ENCODE assay signal across 28 cellular contexts in genomic region chr1:162641128-162641527, GRCh38.
"Had no signal": no experiment of that assay in that cellular context is flagged by ENCODE, and none has a peak within 500 bp of the region (broad histone marks: within the 10 kb centered on the region; RNA-seq: fewer than 3 reads in every experiment).

No MANE protein-coding gene starts in this region.

- H3K79me2 ChIP-seq: parathyroid adenoma had no signal

- H3K4me2 ChIP-seq: neural progenitor cell had no signal

- H3K9me3 ChIP-seq: ovary, psoas muscle, right lobe of liver, sigmoid colon, stomach, thoracic aorta, thyroid gland, tibial nerve, upper lobe of right lung, uterus had no signal

- H3K27me3 Mint-ChIP-seq: progenitor cell of endocrine pancreas, type B pancreatic cell had no signal

- H3K4me3 ChIP-seq: neural progenitor cell, ovary, psoas muscle, right lobe of liver, sigmoid colon, stomach, thoracic aorta, thyroid gland, tibial nerve, upper lobe of right lung, uterus had no signal

- H3K9me3 Mint-ChIP-seq: natural killer cell; nephron; neural progenitor cell; stimulated activated effector memory CD8-positive, alpha-beta T cell treated with anti-CD3 and anti-CD28 coated beads, Interleukin-12 subunit alpha, Interleukin-12 subunit beta, amount 100 ng/mL, for 72 hours; stimulated activated naive B cell treated with anti-CD40 and anti-IgM and Interleukin-4, amounts not matched to agents 10 μg/mL and 1 μg/mL and 100 μg/mL, for 72 hours; stimulated activated naive CD8-positive, alpha-beta T cell treated with anti-CD3 and anti-CD28 coated beads, Interleukin-15, Interleukin-2, amounts not matched to agents 100 ng/mL and 50 ng/mL, for 24 hours; type B pancreatic cell had no signal

- DNase-seq: natural killer cell; occipital lobe; ovary; posterior cingulate gyrus; psoas muscle; right cardiac atrium; right lobe of liver; sigmoid colon; small intestine; stimulated activated CD4-positive, alpha-beta T cell treated with anti-CD3 and anti-CD28 coated beads, Interleukin-15, amount 100 ng/mL, for 24 hours; stimulated activated CD4-positive, alpha-beta T cell treated with anti-CD3 and anti-CD28 coated beads, Interleukin-2, amount 100 ng/mL, for 24 hours; stimulated activated CD4-positive, alpha-beta T cell treated with anti-CD3 and anti-CD28 coated beads, Interleukin-2, amount 100 ng/mL, for 48 hours; stimulated activated CD4-positive, alpha-beta T cell treated with anti-CD3 and anti-CD28 coated beads, Interleukin-4, amount 100 ng/mL, for 24 hours; stimulated activated naive B cell treated with anti-CD40 and anti-IgM and Interleukin-4, amounts not matched to agents 10 μg/mL and 1 μg/mL and 100 μg/mL, for 72 hours; stimulated activated naive CD4-positive, alpha-beta T cell treated with Interleukin-2 at 50 U/mL for 16 hours; stomach; thyroid gland; upper lobe of right lung; uterus had no signal

- H3K4me1 Mint-ChIP-seq: natural killer cell; neural progenitor cell; stimulated activated effector memory CD8-positive, alpha-beta T cell treated with anti-CD3 and anti-CD28 coated beads, Interleukin-12 subunit alpha, Interleukin-12 subunit beta, amount 100 ng/mL, for 72 hours had no signal

- ATAC-seq: natural killer cell; psoas muscle; right cardiac atrium; right lobe of liver; stimulated activated effector memory CD8-positive, alpha-beta T cell treated with anti-CD3 and anti-CD28 coated beads, Interleukin-12 subunit alpha, Interleukin-12 subunit beta, amount 100 ng/mL, for 72 hours; stimulated activated naive B cell treated with anti-CD40 and anti-IgM and Interleukin-4, amounts not matched to agents 10 μg/mL and 1 μg/mL and 100 μg/mL, for 72 hours; upper lobe of right lung had no signal

- FAIRE-seq: small intestine had no signal

- H3K4me3 Mint-ChIP-seq: natural killer cell; nephron; neural progenitor cell; stimulated activated effector memory CD8-positive, alpha-beta T cell treated with anti-CD3 and anti-CD28 coated beads, Interleukin-12 subunit alpha, Interleukin-12 subunit beta, amount 100 ng/mL, for 72 hours; stimulated activated naive B cell treated with anti-CD40 and anti-IgM and Interleukin-4, amounts not matched to agents 10 μg/mL and 1 μg/mL and 100 μg/mL, for 72 hours; stimulated activated naive CD8-positive, alpha-beta T cell treated with anti-CD3 and anti-CD28 coated beads, Interleukin-15, Interleukin-2, amounts not matched to agents 100 ng/mL and 50 ng/mL, for 24 hours; type B pancreatic cell had no signal

- H3K27ac ChIP-seq: neural progenitor cell, ovary, parathyroid adenoma, psoas muscle, right lobe of liver, sigmoid colon, stomach, thoracic aorta, thyroid gland, tibial nerve, upper lobe of right lung, uterus had no signal

- H3K27me3 ChIP-seq: neural progenitor cell, ovary, right lobe of liver, sigmoid colon, stomach, thyroid gland, tibial nerve, upper lobe of right lung, uterus had no signal

- H3K27ac Mint-ChIP-seq: natural killer cell; nephron; neural progenitor cell; progenitor cell of endocrine pancreas; stimulated activated effector memory CD8-positive, alpha-beta T cell treated with anti-CD3 and anti-CD28 coated beads, Interleukin-12 subunit alpha, Interleukin-12 subunit beta, amount 100 ng/mL, for 72 hours; stimulated activated naive B cell treated with anti-CD40 and anti-IgM and Interleukin-4, amounts not matched to agents 10 μg/mL and 1 μg/mL and 100 μg/mL, for 72 hours; stimulated activated naive CD8-positive, alpha-beta T cell treated with anti-CD3 and anti-CD28 coated beads, Interleukin-15, Interleukin-2, amounts not matched to agents 100 ng/mL and 50 ng/mL, for 24 hours; type B pancreatic cell had no signal

- H3K9ac ChIP-seq: neural progenitor cell, parathyroid adenoma had no signal

- H2AFZ ChIP-seq: neural progenitor cell, parathyroid adenoma had no signal

- H3K4me1 ChIP-seq: neural progenitor cell, parathyroid adenoma, psoas muscle, right lobe of liver, thyroid gland, upper lobe of right lung, uterus had no signal

- H3K36me3 ChIP-seq: neural progenitor cell, ovary, right lobe of liver, sigmoid colon, stomach, thoracic aorta, thyroid gland, tibial nerve, upper lobe of right lung, uterus had no signal

- H3K36me3 Mint-ChIP-seq: natural killer cell; neural progenitor cell; stimulated activated effector memory CD8-positive, alpha-beta T cell treated with anti-CD3 and anti-CD28 coated beads, Interleukin-12 subunit alpha, Interleukin-12 subunit beta, amount 100 ng/mL, for 72 hours; stimulated activated naive B cell treated with anti-CD40 and anti-IgM and Interleukin-4, amounts not matched to agents 10 μg/mL and 1 μg/mL and 100 μg/mL, for 72 hours; type B pancreatic cell had no signal
